7 cellular contexts compared by ENCODE assay signal in the genomic region with DNA sequence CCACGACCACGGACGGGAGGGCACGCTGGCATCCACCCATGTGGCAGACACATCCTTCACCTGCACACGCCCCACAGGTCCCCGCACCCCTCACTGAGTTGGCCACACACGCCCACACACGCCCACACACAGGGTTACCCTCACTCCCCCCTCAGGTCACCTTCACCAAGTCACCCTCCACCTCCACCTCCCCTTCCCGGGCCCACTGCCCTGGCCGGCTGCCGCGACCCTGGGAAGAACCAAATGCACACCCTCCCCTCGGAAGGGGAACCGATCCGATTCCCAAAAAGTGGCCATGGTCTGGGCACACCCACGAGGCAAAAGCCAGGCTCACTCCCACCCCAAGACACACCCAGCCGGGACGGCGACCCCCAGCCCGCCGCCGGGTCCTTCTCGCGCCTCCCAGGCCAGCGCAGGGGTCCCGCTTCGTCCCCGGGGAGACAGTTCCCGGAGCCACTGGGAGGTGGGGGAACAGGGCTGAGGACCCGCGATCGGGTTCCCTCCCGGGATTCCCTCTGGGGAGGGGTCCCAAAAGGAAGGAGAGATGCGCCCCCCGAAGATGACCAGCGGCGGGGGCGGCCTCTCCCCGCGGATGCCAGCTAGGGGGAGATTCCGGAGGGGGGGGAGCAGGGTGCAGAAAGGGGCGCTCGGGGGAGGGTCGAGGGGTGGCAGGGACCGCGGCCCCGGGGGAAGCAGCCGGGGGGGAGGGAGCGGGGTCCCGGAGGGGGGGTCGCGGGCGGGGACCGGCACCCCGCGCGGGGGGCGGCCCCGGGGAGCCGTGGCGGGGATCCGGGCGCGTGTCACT. TPM values are rescaled to one million over a fixed set of nuclear protein-coding genes. Genes with fewer than 3 reads are reported as not detected.
DNase-seq lines count a peak whose midpoint lies in the region; ATAC-seq lines count a peak whose summit lies in the region.

No MANE protein-coding gene starts in this region.

- H3K27me3 ChIP-seq in subcutaneous abdominal adipose tissue (ENCODE audit: control insufficient read depth in 5 of 5, insufficient read depth in 4 of 5, low read length in 5 of 5), result no peaks in the 10 kb centered on the region

- peak overlapping the region; percentile 21 for H3K4me3 ChIP-seq in Jurkat, Clone E6-1 (ENCODE audit: low read length)
- H3K4me3 ChIP-seq in subcutaneous abdominal adipose tissue (ENCODE audit: low read depth in 1 of 5, low read length in 5 of 5), result peak overlapping the region in 4 of 5 donors; percentile 62 to 71 (median 67)

- no peak overlapping the region for H3K27ac ChIP-seq in subcutaneous abdominal adipose tissue (ENCODE audit: low read depth, low read length)

- no peak for DNase-seq in Jurkat, Clone E6-1 (ENCODE audit: low read depth, low spot score)
- DNase-seq in astrocyte of the hippocampus (ENCODE audit: low read depth, low spot score), result peak; percentile 21
- peak; percentile 64 for DNase-seq in left kidney (ENCODE audit: low read depth, low spot score)
- no peak for DNase-seq in NCI-H1930 (lab: John Stamatoyannopoulos, UW)
- DNase-seq in inferior parietal cortex (ENCODE audit: extremely low spot score), result no peak

- no peaks in the 10 kb centered on the region for H3K9me3 ChIP-seq in subcutaneous abdominal adipose tissue (ENCODE audit: control insufficient read depth in 5 of 5, low read length in 5 of 5)

- ATAC-seq in HG02885 (IDR thresholded peaks at IDR 0.05; ENCODE audit: poor library complexity, unreplicated experiment), result no peak

- H3K9ac ChIP-seq in subcutaneous abdominal adipose tissue (ENCODE audit: low read length in 5 of 5), result peak overlapping the region; percentile 16 to 87 (median 65)

- H3K4me1 ChIP-seq in subcutaneous abdominal adipose tissue (ENCODE audit: control insufficient read depth in 5 of 5, insufficient read depth in 5 of 5, low read length in 5 of 5), result peaks cover 6 to 74% (median 66%) of the 10 kb centered on the region in 5 donors

- no peaks in the 10 kb centered on the region for H3K36me3 ChIP-seq in subcutaneous abdominal adipose tissue (ENCODE audit: control insufficient read depth in 5 of 5, insufficient read depth in 5 of 5, low read length in 5 of 5)

RNA-seq across cellular contexts. Expression of a gene that starts 0.7 kb away (rescaled TPM):
- 10.9 TPM for polyA plus RNA-seq in Jurkat, Clone E6-1 (2012; ENCODE audit: insufficient read depth, insufficient read length)

Comparison
In these comparisons a context has a peak if more than half of its experiments do, and no peak if none do; other contexts are left out.
1. DNase-seq: peak in astrocyte of the hippocampus (single experiment) and left kidney (single experiment); none in Jurkat, Clone E6-1 (single experiment), NCI-H1930 (0 of 2) and inferior parietal cortex (single experiment).